8 cellular contexts compared by ENCODE assay signal in genomic region chr6:63764318-63764916, GRCh38.
DNase-seq lines count a peak whose midpoint lies in the region; ATAC-seq and TF ChIP-seq lines count a peak whose summit lies in the region.

No MANE protein-coding gene starts in this region.

- H3K27ac ChIP-seq in heart left ventricle (no peak overlapping the region), right cardiac atrium (ENCODE audit: low read length) (no peak overlapping the region), ascending aorta (no peak overlapping the region), caudate nucleus (ENCODE audit: low read depth, low read length) (no peak overlapping the region)

- ATAC-seq in heart left ventricle (no peak), right cardiac atrium (no peak), left lobe of liver (peak; percentile 67)

- no peak overlapping the region for H3K4me3 ChIP-seq in heart left ventricle
- no peak overlapping the region for H3K4me3 ChIP-seq in right cardiac atrium (ENCODE audit: low read length)
- H3K4me3 ChIP-seq in ascending aorta = no peak overlapping the region

- intact Hi-C loops in heart left ventricle (cut with DNase I) = loop anchor here in 7 of 10 donors (1.0 to 5.0 kb wide), 6 partner anchors 166 to 412 kb away; no protein-coding TSS in a partner anchor
- intact Hi-C loops in right cardiac atrium (cut with DNase I) = loop anchor here in 3 of 4 donors (5.0 to 10.0 kb wide), 4 partner anchors 167 to 420 kb away; no protein-coding TSS in a partner anchor
- intact Hi-C loops in ascending aorta (cut with DNase I) = loop anchor here (1.0 to 10.0 kb wide), 2 partner anchors 166 to 410 kb away; no protein-coding TSS in a partner anchor

- H3K27me3 ChIP-seq in heart left ventricle (no peaks in the 10 kb centered on the region), right cardiac atrium (ENCODE audit: control insufficient read depth, insufficient read depth) (no peaks in the 10 kb centered on the region), ascending aorta (no peaks in the 10 kb centered on the region)

- no peak for DNase-seq in heart left ventricle
- no peak for DNase-seq in right cardiac atrium
- peak; percentile 39 for DNase-seq in NCI-H1694 treated with DMSO at 0.1 percent for 48 hours (lab: John Stamatoyannopoulos, UW)
- DNase-seq in ascending aorta (ENCODE audit: low spot score in 2 of 2) = no peak
- no peak for DNase-seq in left lobe of liver (ENCODE audit: low spot score)
- no peak for DNase-seq in caudate nucleus (lab: John Stamatoyannopoulos, UW)
- no peak for DNase-seq in activated CD8-positive, alpha-beta memory T cell treated with anti-CD3 and anti-CD28 coated beads for 24 hours
- DNase-seq in UCSD-AML1 (lab: John Stamatoyannopoulos, UW; ENCODE audit: unreplicated experiment) = no peak

- H3K9me3 ChIP-seq in heart left ventricle = peaks cover 0 to 17% (median 0%) of the 10 kb centered on the region in 12 donors
- H3K9me3 ChIP-seq in right cardiac atrium (ENCODE audit: control insufficient read depth, low read length) = no peaks in the 10 kb centered on the region
- peaks cover 0 to 4% of the 10 kb centered on the region in 2 donors for H3K9me3 ChIP-seq in ascending aorta

- no peak for TF ChIP-seq POLR2A in heart left ventricle (IDR thresholded peaks at IDR 0.05)

- no peaks in the 10 kb centered on the region for H3K36me3 ChIP-seq in heart left ventricle
- no peaks in the 10 kb centered on the region for H3K36me3 ChIP-seq in ascending aorta

- 24 to 25% (median 25%) methylated on average over 4 of the region's 4 CpGs for WGBS in heart left ventricle, 4 donors
- 24% methylated on average over 4 of the region's 4 CpGs for WGBS in right cardiac atrium

- H3K4me1 ChIP-seq in heart left ventricle = no peaks in the 10 kb centered on the region
- H3K4me1 ChIP-seq in right cardiac atrium (ENCODE audit: control insufficient read depth, insufficient read depth, low read length) = no peaks in the 10 kb centered on the region
- no peaks in the 10 kb centered on the region for H3K4me1 ChIP-seq in ascending aorta

- TF ChIP-seq CTCF in heart left ventricle (IDR thresholded peaks at IDR 0.05) (peak; percentile 53 to 86 (median 78)), ascending aorta (IDR thresholded peaks at IDR 0.05) (peak; percentile 44 to 57 (median 51))
